22 cellular contexts compared by ENCODE assay signal in the genomic region with DNA sequence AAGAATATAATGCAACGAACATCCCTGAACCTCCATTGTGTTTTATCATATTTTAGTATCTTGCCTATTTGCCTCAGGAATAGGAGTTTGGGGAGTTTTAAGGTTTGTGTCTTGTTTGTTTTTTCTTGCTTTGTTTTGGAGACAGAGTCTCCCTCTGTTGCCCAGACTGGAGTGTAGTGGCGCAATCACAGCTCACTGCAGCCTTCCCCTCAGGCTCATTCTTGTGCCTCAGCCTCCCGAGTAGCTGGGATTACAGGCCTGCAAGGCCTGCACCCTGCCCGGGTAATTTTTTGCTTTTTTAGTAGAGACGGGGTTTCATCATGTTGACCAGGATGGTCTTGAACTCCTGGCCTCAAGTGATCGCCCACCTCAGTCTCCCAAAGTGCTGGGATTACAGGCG.
DNase-seq lines count a peak whose midpoint lies in the region; ATAC-seq, FAIRE-seq and TF ChIP-seq lines count a peak whose summit lies in the region.
"Had no signal": no experiment of that assay in that cellular context is flagged by ENCODE, and none has a peak within 500 bp of the region (broad histone marks: within the 10 kb centered on the region; RNA-seq: fewer than 3 reads in every experiment).

No MANE protein-coding gene starts in this region.

- FAIRE-seq in HepG2 (lab: Jason Lieb, UNC): no peak
- FAIRE-seq: D721Med, RCC 7860 had no signal

- BruUV-seq in HepG2 (replicated peaks; lab: Mats Ljungman, UMichigan): no TSS peak
- BruUV-seq in mammary epithelial cell (replicated peaks; lab: Mats Ljungman, UMichigan): no TSS peak

- H3K27ac Mint-ChIP-seq in T-helper 17 cell: no peak overlapping the region

- no peak overlapping the region for H3K4me3 Mint-ChIP-seq in T-helper 17 cell

- no peaks in the 10 kb centered on the region for H3K27me3 ChIP-seq in HepG2 (ENCODE audit: control insufficient read depth in 1 of 2, insufficient read depth in 2 of 2, low read length in 2 of 2)
- H3K27me3 ChIP-seq in right lobe of liver: no peaks in the 10 kb centered on the region
- H3K27me3 ChIP-seq in mammary epithelial cell (ENCODE audit: insufficient read depth, low read length): no peaks in the 10 kb centered on the region
- no peaks in the 10 kb centered on the region for H3K27me3 ChIP-seq in suprapubic skin
- H3K27me3 ChIP-seq: BE2C, SJSA1 had no signal

- H3K9ac ChIP-seq in HepG2 (ENCODE audit: insufficient read depth, low read depth, low read length) (no peak overlapping the region), mammary epithelial cell (ENCODE audit: insufficient read depth, low read length) (no peak overlapping the region)

- dilution Hi-C loops in mammary epithelial cell (cut with HindIII; ENCODE audit: low sequenced_read_pairs): no loop called here

- H3K4me2 ChIP-seq in HepG2 (ENCODE audit: low read depth, low read length) (no peak overlapping the region), mammary epithelial cell (ENCODE audit: insufficient read depth, low read depth, low read length) (no peak overlapping the region)

- no peaks in the 10 kb centered on the region for H3K27me3 Mint-ChIP-seq in T-helper 17 cell

- no peak overlapping the region for H2AFZ ChIP-seq in HepG2 (ENCODE audit: low read length)
- no peak overlapping the region for H2AFZ ChIP-seq in mammary epithelial cell (ENCODE audit: low read depth, low read length)

- H4K20me1 ChIP-seq in HepG2 (ENCODE audit: insufficient read depth, low read length): no peaks in the 10 kb centered on the region
- H4K20me1 ChIP-seq in mammary epithelial cell (ENCODE audit: insufficient read depth, low read length): no peaks in the 10 kb centered on the region

- in situ Hi-C loops in HepG2 (cut with HindIII; ENCODE audit: extremely low pct_ligation_motif_present, low pct_unique_long_range_greater_than_20kb): no loop called here
- in situ Hi-C loops in mammary epithelial cell (cut with MboI; ENCODE audit: low sequenced_read_pairs in 2 of 2): no loop called here

- no peaks in the 10 kb centered on the region for H3K36me3 ChIP-seq in HepG2 (replicated peaks in 1 of 2; ENCODE audit: control insufficient read depth in 1 of 2, insufficient read depth in 2 of 2, low read length in 2 of 2)
- H3K36me3 ChIP-seq in right lobe of liver: no peaks in the 10 kb centered on the region
- no peaks in the 10 kb centered on the region for H3K36me3 ChIP-seq in mammary epithelial cell (ENCODE audit: insufficient read depth, low read length)
- H3K36me3 ChIP-seq in suprapubic skin: no peaks in the 10 kb centered on the region
- H3K36me3 ChIP-seq: BE2C, SJSA1 had no signal

- DNase-seq in HepG2 (ENCODE audit: low spot score) (no peak), right lobe of liver (no peak), mammary epithelial cell (peak; percentile 32), fibroblast of villous mesenchyme (ENCODE audit: low read depth) (peak; percentile 63), T-helper 17 cell (no peak), suprapubic skin (ENCODE audit: low spot score in 2 of 2) (no peak), NCI-H146 (lab: John Stamatoyannopoulos, UW) (no peak)
- DNase-seq: BE2C, DMS53, EL, H7, KBM-7, NCI-H1417, NCI-H187, NCI-H446 treated with DMSO at 0.1 percent for 48 hours, NCI-H526 treated with DMSO at 0.1 percent for 48 hours, OCI-M1 had no signal

- H3K36me3 Mint-ChIP-seq in T-helper 17 cell (ENCODE audit: low read depth): no peaks in the 10 kb centered on the region

- no peak for TF ChIP-seq CTCF in HepG2 (CRISPR knock-in tag; IDR thresholded peaks at IDR 0.05)
- TF ChIP-seq CTCF in right lobe of liver (IDR thresholded peaks at IDR 0.05): no peak
- no peak for TF ChIP-seq CTCF in mammary epithelial cell (conservative IDR thresholded peaks at IDR 0.05 in 1 of 2, IDR thresholded peaks at IDR 0.05 in 1 of 2; ENCODE audit: extremely low read depth in 1 of 2, insufficient read depth in 1 of 2, low read depth in 1 of 2, low read length in 2 of 2)
- TF ChIP-seq CTCF in fibroblast of villous mesenchyme (IDR thresholded peaks at IDR 0.05; ENCODE audit: insufficient read depth, low read depth, low read length): no peak
- no peak for TF ChIP-seq CTCF in suprapubic skin (IDR thresholded peaks at IDR 0.05)

- intact Hi-C loops in HepG2 (cut with micrococcal nuclease; ENCODE audit: unreplicated experiment): no loop called here
- intact Hi-C loops in right lobe of liver (cut with DNase I): no loop called here
- intact Hi-C loops in mammary epithelial cell (cut with micrococcal nuclease): no loop called here

- H3K9me3 ChIP-seq in HepG2 (ENCODE audit: low read length) (no peaks in the 10 kb centered on the region), right lobe of liver (no peaks in the 10 kb centered on the region), mammary epithelial cell (replicated peaks; ENCODE audit: insufficient read depth, low read length) (no peaks in the 10 kb centered on the region), T-helper 17 cell (ENCODE audit: control insufficient read depth, low read length, poor library complexity, severe bottlenecking) (no peaks in the 10 kb centered on the region), suprapubic skin (no peaks in the 10 kb centered on the region)
- H3K9me3 ChIP-seq: BE2C, SJSA1 had no signal

- H3K4me3 ChIP-seq in HepG2 (replicated peaks in 1 of 3; ENCODE audit: insufficient read depth in 1 of 3, low read depth in 2 of 3, low read length in 3 of 3) (no peak overlapping the region), right lobe of liver (no peak overlapping the region), mammary epithelial cell (replicated peaks in 1 of 3; ENCODE audit: insufficient read depth in 1 of 3, low read depth in 2 of 3, low read length in 3 of 3) (no peak overlapping the region), fibroblast of villous mesenchyme (ENCODE audit: low read depth, low read length) (no peak overlapping the region), suprapubic skin (no peak overlapping the region)
- H3K4me3 ChIP-seq: SJSA1 had no signal

- H3K79me2 ChIP-seq in HepG2 (ENCODE audit: insufficient read depth, low read length) (no peaks in the 10 kb centered on the region), mammary epithelial cell (ENCODE audit: insufficient read depth, low read length) (no peaks in the 10 kb centered on the region)

- CTCF ChIA-PET in HepG2 (lab: Yijun Ruan, JAX; ENCODE audit: low intra/inter-chr PET ratio, low total read pairs) (no interaction called here), mammary epithelial cell (lab: Charles Lee; ENCODE audit: low non-redundant PET) (no interaction called here)

- TF ChIP-seq EP300 in HepG2 (IDR thresholded peaks at IDR 0.05; ENCODE audit: low read depth in 2 of 2, low read length in 2 of 2): no peak
- TF ChIP-seq EP300 in HepG2 (CRISPR knock-in tag; IDR thresholded peaks at IDR 0.05; ENCODE audit: borderline replicate concordance): no peak
- TF ChIP-seq EP300 in suprapubic skin (IDR thresholded peaks at IDR 0.05): no peak

- ATAC-seq in HepG2 (no peak), right lobe of liver (no peak), T-helper 17 cell (no peak), HG02588 (IDR thresholded peaks at IDR 0.05; ENCODE audit: unreplicated experiment) (no peak)
- ATAC-seq: Right ventricle myocardium inferior had no signal

- H3K4me1 ChIP-seq in HepG2 (ENCODE audit: insufficient read depth, low read length) (no peaks in the 10 kb centered on the region), right lobe of liver (peaks cover 0 to 4% (median 0%) of the 10 kb centered on the region in 4 donors), mammary epithelial cell (ENCODE audit: insufficient read depth, low read length) (peaks cover 17% of the 10 kb centered on the region), suprapubic skin (peaks cover 43% of the 10 kb centered on the region)
- H3K4me1 ChIP-seq: SJSA1 had no signal

- 63% methylated on average over 7 of the region's 7 CpGs for WGBS in HepG2 (ENCODE audit: low lambda C conversion rate)
- 84% methylated on average over 5 of the region's 7 CpGs for WGBS in right lobe of liver (ENCODE audit: insufficient coverage, low coverage, low lambda C conversion rate, missing lambda C conversion rate)
- 74% methylated on average over 7 of the region's 7 CpGs for WGBS in mammary epithelial cell (ENCODE audit: low coverage, missing lambda C conversion rate)
- WGBS in suprapubic skin: 72% methylated on average over 7 of the region's 7 CpGs

- POLR2A ChIA-PET in HepG2 (lab: Yijun Ruan, JAX): no interaction called here

- no peaks in the 10 kb centered on the region for H3K4me1 Mint-ChIP-seq in T-helper 17 cell

- TF ChIP-seq POLR2A in HepG2 (IDR thresholded peaks at IDR 0.05; ENCODE audit: insufficient read depth in 1 of 2, low read depth in 2 of 2, low read length in 2 of 2) (no peak), right lobe of liver (IDR thresholded peaks at IDR 0.05) (no peak), suprapubic skin (IDR thresholded peaks at IDR 0.05) (no peak)

- no peak for TF ChIP-seq RAD21 in HepG2 (CRISPR knock-in tag; IDR thresholded peaks at IDR 0.05)

- no peak overlapping the region for H3K27ac ChIP-seq in HepG2 (ENCODE audit: extremely low read length, insufficient read depth, low read length)
- no peak overlapping the region for H3K27ac ChIP-seq in right lobe of liver
- H3K27ac ChIP-seq in mammary epithelial cell (ENCODE audit: insufficient read depth, low read depth, low read length): no peak overlapping the region
- H3K27ac ChIP-seq in suprapubic skin: no peak overlapping the region
- H3K27ac ChIP-seq: SJSA1 had no signal

TF ChIP-seq in HepG2, 621 proteins besides CTCF, POLR2A, EP300 and RAD21 (continues in another document):
- TF ChIP-seq CEBPB (IDR thresholded peaks at IDR 0.05; ENCODE audit: borderline replicate concordance, low read depth, low read length): 0 out of 2 replicates have a peak, but pooled peaks have one; percentile 1
- TF ChIP-seq ZNF850 (CRISPR knock-in tag; conservative IDR thresholded peaks at IDR 0.05): no peak
- TF ChIP-seq, protein P1, sequence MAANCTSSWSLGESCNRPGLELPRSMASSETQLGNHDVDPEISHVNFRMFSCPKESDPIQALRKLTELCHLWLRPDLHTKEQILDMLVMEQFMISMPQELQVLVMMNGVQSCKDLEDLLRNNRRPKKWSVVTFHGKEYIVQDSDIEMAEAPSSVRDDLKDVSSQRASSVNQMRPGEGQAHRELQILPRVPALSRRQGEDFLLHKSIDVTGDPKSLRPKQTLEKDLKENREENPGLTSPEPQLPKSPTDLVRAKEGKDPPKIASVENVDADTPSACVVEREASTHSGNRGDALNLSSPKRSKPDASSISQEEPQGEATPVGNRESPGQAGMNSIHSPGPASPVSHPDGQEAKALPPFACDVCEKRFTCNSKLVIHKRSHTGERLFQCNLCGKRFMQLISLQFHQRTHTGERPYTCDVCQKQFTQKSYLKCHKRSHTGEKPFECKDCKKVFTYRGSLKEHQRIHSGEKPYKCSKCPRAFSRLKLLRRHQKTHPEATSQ (CRISPR knock-in tag; IDR thresholded peaks at IDR 0.05; ENCODE audit: borderline replicate concordance): no peak
- TF ChIP-seq ZNF33A (CRISPR knock-in tag; IDR thresholded peaks at IDR 0.05; ENCODE audit: borderline replicate concordance): no peak

Comparison
In these comparisons a context has a peak if more than half of its experiments do, and no peak if none do; other contexts are left out.
1. DNase-seq: peak in mammary epithelial cell (single experiment) and fibroblast of villous mesenchyme (single experiment); none in HepG2 (single experiment), right lobe of liver (0 of 3), T-helper 17 cell (0 of 3), suprapubic skin (0 of 2) and NCI-H146 (single experiment).